In the genomic region with DNA sequence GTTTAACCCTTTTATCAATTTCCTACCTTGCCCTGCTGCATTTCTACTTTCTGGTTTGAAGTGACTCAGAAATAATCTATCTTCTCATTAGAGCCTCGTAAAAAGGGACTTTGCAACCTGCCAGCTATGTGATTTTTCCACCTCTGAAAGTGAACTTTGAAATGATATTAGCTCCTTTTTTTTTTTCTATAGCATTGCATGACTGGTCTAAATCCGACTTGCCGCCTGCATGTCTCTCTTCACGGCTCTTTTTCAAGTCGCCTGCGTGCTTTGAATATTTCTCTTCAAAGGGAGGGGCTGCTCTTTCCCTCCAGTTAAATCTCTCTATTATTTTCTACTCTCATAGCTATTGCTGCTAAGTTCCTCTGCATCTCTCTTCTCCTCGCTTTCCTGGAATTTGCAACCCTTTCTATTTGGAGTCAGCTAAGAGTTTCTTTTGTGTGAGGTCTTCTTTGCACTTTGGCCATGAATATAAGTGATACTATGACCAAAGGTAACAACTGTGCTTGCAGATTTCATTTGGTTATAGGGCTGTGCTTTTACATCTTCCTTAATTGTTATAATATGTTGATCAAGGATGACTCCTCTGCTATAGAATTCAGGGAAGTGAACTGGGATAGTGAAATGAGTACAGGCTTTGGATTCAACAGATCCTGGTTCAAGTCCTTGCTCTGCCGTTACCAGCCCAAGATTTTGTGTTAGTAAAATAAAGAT, we compare ENCODE assay signal across 21 cellular contexts.
"Had no signal": no experiment of that assay in that cellular context is flagged by ENCODE, and none has a peak within 500 bp of the region (broad histone marks: within the 10 kb centered on the region; RNA-seq: fewer than 3 reads in every experiment).

No MANE protein-coding gene starts in this region.

- DNase-seq: activated CD4-positive, alpha-beta T cell treated with anti-CD3 and anti-CD28 coated beads for 1 hour; activated CD4-positive, alpha-beta T cell treated with anti-CD3 and anti-CD28 coated beads, Interleukin-2, amount 50 U/mL, for 4 hours; amygdala; brain microvascular endothelial cell; central memory CD4-positive, alpha-beta T cell; colonic mucosa; gastrocnemius medialis; head of caudate nucleus; kidney; left ventricle myocardium inferior; mammary epithelial cell; naive thymus-derived CD8-positive, alpha-beta T cell; stimulated activated naive CD8-positive, alpha-beta T cell treated with anti-CD3 and anti-CD28 coated beads, Interleukin-15, amount 100 ng/mL, for 72 hours; transverse colon; WERI-Rb-1 had no signal

- H3K4me3 ChIP-seq: colonic mucosa, gastrocnemius medialis, left ventricle myocardium inferior, suprapubic skin, transverse colon, vagina had no signal

- ATAC-seq: gastrocnemius medialis; naive thymus-derived CD8-positive, alpha-beta T cell; SK-N-SH treated with all-trans-retinoic acid at 6 μM for 48 hours; stimulated activated naive CD8-positive, alpha-beta T cell treated with anti-CD3 and anti-CD28 coated beads, Interleukin-15, amount 100 ng/mL, for 72 hours had no signal

- H3K79me2 ChIP-seq: parathyroid adenoma had no signal

- H3K4me1 ChIP-seq: colonic mucosa, parathyroid adenoma, suprapubic skin, vagina had no signal

- H3K36me3 ChIP-seq: brain microvascular endothelial cell, colonic mucosa, gastrocnemius medialis, left ventricle myocardium inferior, neutrophil, suprapubic skin, transverse colon, vagina, WERI-Rb-1 had no signal

- H3K27ac ChIP-seq: brain microvascular endothelial cell, colonic mucosa, gastrocnemius medialis, left ventricle myocardium inferior, neutrophil, parathyroid adenoma, suprapubic skin, vagina, WERI-Rb-1 had no signal

- H3K36me3 Mint-ChIP-seq: activated naive CD8-positive, alpha-beta T cell had no signal

- H3K4me3 Mint-ChIP-seq: activated naive CD8-positive, alpha-beta T cell; stimulated activated naive CD8-positive, alpha-beta T cell treated with anti-CD3 and anti-CD28 coated beads, Interleukin-15, amount 100 ng/mL, for 72 hours had no signal

- H3K9me3 Mint-ChIP-seq: naive thymus-derived CD8-positive, alpha-beta T cell; stimulated activated naive CD8-positive, alpha-beta T cell treated with anti-CD3 and anti-CD28 coated beads, Interleukin-15, amount 100 ng/mL, for 72 hours had no signal

- H3K27ac Mint-ChIP-seq: activated naive CD8-positive, alpha-beta T cell; stimulated activated naive CD8-positive, alpha-beta T cell treated with anti-CD3 and anti-CD28 coated beads, Interleukin-15, amount 100 ng/mL, for 72 hours had no signal

- H3K9ac ChIP-seq: parathyroid adenoma had no signal

- H3K27me3 ChIP-seq: brain microvascular endothelial cell, colonic mucosa, gastrocnemius medialis, neutrophil, suprapubic skin, transverse colon, vagina had no signal

- H3K9me3 ChIP-seq: colonic mucosa, gastrocnemius medialis, left ventricle myocardium inferior, neutrophil, suprapubic skin, transverse colon, vagina had no signal

- H3K27me3 Mint-ChIP-seq: activated naive CD8-positive, alpha-beta T cell; stimulated activated naive CD8-positive, alpha-beta T cell treated with anti-CD3 and anti-CD28 coated beads, Interleukin-15, amount 100 ng/mL, for 72 hours had no signal

- H2AFZ ChIP-seq: parathyroid adenoma had no signal
